In the genomic region with DNA sequence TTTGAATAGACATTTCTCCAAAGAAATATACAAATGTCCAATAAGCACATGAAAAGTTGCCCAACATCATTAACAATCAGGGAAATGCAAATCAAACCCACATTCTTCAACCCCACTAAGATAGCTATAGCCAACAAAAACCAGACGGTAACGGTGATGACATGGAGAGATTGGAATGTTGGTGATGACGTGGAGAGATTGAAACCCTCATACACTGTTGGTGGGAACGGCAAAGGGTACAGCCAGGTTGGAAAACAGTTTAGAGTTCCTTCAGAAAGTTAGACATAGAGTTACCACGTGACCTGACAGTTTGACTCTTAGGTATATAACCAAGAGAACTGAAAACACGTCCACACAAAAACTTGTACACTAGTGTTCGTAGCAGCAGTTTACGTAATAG, we compare ENCODE assay signal across 11 cellular contexts. TPM values are rescaled to one million over a fixed set of nuclear protein-coding genes. Genes with fewer than 3 reads are reported as not detected.
DNase-seq lines count a peak whose midpoint lies in the region; ATAC-seq, FAIRE-seq and TF ChIP-seq lines count a peak whose summit lies in the region.
"Had no signal": no experiment of that assay in that cellular context is flagged by ENCODE, and none has a peak within 500 bp of the region (broad histone marks: within the 10 kb centered on the region; RNA-seq: fewer than 3 reads in every experiment).

No MANE protein-coding gene starts in this region.

- peak overlapping the region; percentile 16 for H3K27ac ChIP-seq in keratinocyte (ENCODE audit: control insufficient read depth, insufficient read depth, low read length)
- H3K27ac ChIP-seq: parathyroid adenoma had no signal

- ATAC-seq in GM18870 (IDR thresholded peaks at IDR 0.05; ENCODE audit: unreplicated experiment) (no peak), esophagus mucosa (no peak), GM19397 (IDR thresholded peaks at IDR 0.05; ENCODE audit: unreplicated experiment) (no peak)

- H4K20me1 ChIP-seq in keratinocyte (ENCODE audit: control insufficient read depth, extremely low read depth, insufficient read depth, low read length) = no peaks in the 10 kb centered on the region

- no peaks in the 10 kb centered on the region for H3K9me1 ChIP-seq in keratinocyte (ENCODE audit: control insufficient read depth, extremely low read depth, insufficient read depth, low read length)

- no peaks in the 10 kb centered on the region for H3K36me3 ChIP-seq in bronchial epithelial cell (ENCODE audit: control insufficient read depth, insufficient read depth, low read length)
- no peaks in the 10 kb centered on the region for H3K36me3 ChIP-seq in keratinocyte (ENCODE audit: control insufficient read depth in 2 of 2, extremely low read depth in 1 of 2, insufficient read depth in 2 of 2, low read length in 2 of 2)

- H3K9ac ChIP-seq in keratinocyte (ENCODE audit: control insufficient read depth, extremely low read depth, insufficient read depth, low read length) = no peak overlapping the region
- H3K9ac ChIP-seq: parathyroid adenoma had no signal

- no peaks in the 10 kb centered on the region for H3K79me2 ChIP-seq in keratinocyte (ENCODE audit: control insufficient read depth, insufficient read depth, low read length)
- H3K79me2 ChIP-seq: parathyroid adenoma had no signal

- no peak for FAIRE-seq in bronchial epithelial cell (lab: Jason Lieb, UNC)
- no peak for FAIRE-seq in keratinocyte (lab: Jason Lieb, UNC)

- DNase-seq in AG08395 (ENCODE audit: low spot score) (peak; percentile 78), HS-27A (ENCODE audit: low read depth) (peak; percentile 68), bronchial epithelial cell (ENCODE audit: low read depth) (peak; percentile 96), keratinocyte (ENCODE audit: low read depth, low spot score) (no peak), NCI-H526 (lab: John Stamatoyannopoulos, UW) (no peak)
- DNase-seq: COR-L47, SIG-M5 had no signal

- TF ChIP-seq CTCF in bronchial epithelial cell (IDR thresholded peaks at IDR 0.05; ENCODE audit: insufficient read depth, low read length, severe bottlenecking) (no peak), keratinocyte (optimal IDR thresholded peaks at IDR 0.05 in 1 of 3, IDR thresholded peaks at IDR 0.05 in 1 of 3, conservative IDR thresholded peaks at IDR 0.05 in 1 of 3; ENCODE audit: extremely low read depth in 1 of 3, insufficient read depth in 2 of 3, low read length in 3 of 3) (no peak)

- dilution Hi-C loops in keratinocyte (cut with MboI; ENCODE audit: extremely low pct_ligation_motif_present, low sequenced_read_pairs) = no loop called here

- H3K4me1 ChIP-seq in keratinocyte (ENCODE audit: control insufficient read depth, extremely low read depth, insufficient read depth, low read length) = peaks cover 16% of the 10 kb centered on the region
- H3K4me1 ChIP-seq: parathyroid adenoma had no signal

- no peak overlapping the region for H2AFZ ChIP-seq in keratinocyte (ENCODE audit: control insufficient read depth, low read length)
- H2AFZ ChIP-seq: parathyroid adenoma had no signal

- no peak overlapping the region for H3K4me2 ChIP-seq in keratinocyte (ENCODE audit: control insufficient read depth, extremely low read depth, insufficient read depth, low read depth, low read length)

- H3K9me3 ChIP-seq in keratinocyte (ENCODE audit: control insufficient read depth, low read depth, low read length) = no peaks in the 10 kb centered on the region

- no peak overlapping the region for H3K4me3 ChIP-seq in bronchial epithelial cell (ENCODE audit: low read depth, low read length)
- H3K4me3 ChIP-seq in keratinocyte (ENCODE audit: control insufficient read depth in 2 of 3, extremely low read depth in 1 of 3, insufficient read depth in 2 of 3, low read depth in 1 of 3, low read length in 3 of 3) = no peak overlapping the region

- H3K27me3 ChIP-seq in bronchial epithelial cell (ENCODE audit: control insufficient read depth, insufficient read depth, low read length) = no peaks in the 10 kb centered on the region
- no peaks in the 10 kb centered on the region for H3K27me3 ChIP-seq in keratinocyte (ENCODE audit: control insufficient read depth, extremely low read depth, insufficient read depth, low read length)

RNA-seq across cellular contexts. Expression of a gene that starts 48.1 kb away (rescaled TPM):
- 1.3 and 3.2 TPM in 2 replicates for total RNA-seq in bronchial epithelial cell
- polyA plus RNA-seq in keratinocyte = 1.1 to 1.8 TPM (median 1.2 TPM) in 3 replicates
- 1.4 TPM for polyA plus RNA-seq in keratinocyte (2011; ENCODE audit: low read depth)
- 0.38 and 0.69 TPM in 2 replicates for polyA plus RNA-seq in keratinocyte (2011; cell fraction: cytosol; rRNA removed)
- 2.0 and 2.8 TPM in 2 replicates for polyA plus RNA-seq in keratinocyte (2011; cell fraction: nucleus; rRNA removed)
- polyA plus RNA-seq in keratinocyte (2012; ENCODE audit: low replicate concordance) = 0.41 and 0.86 TPM in 2 replicates
- 1.9 to 3.1 TPM (median 2.2 TPM) in 3 replicates for polyA minus RNA-seq in keratinocyte
- polyA minus RNA-seq in keratinocyte (2011; cell fraction: cytosol; rRNA and poly(A)+ RNA removed) = 0.58 TPM
- 2.5 and 3.3 TPM in 2 replicates for polyA minus RNA-seq in keratinocyte (2011; cell fraction: nucleus; rRNA and poly(A)+ RNA removed)
- total RNA-seq in esophagus mucosa = 13.1 TPM

Comparison
In these comparisons a context has a peak if more than half of its experiments do, and no peak if none do; other contexts are left out.
1. DNase-seq: peak in AG08395 (single experiment), HS-27A (single experiment) and bronchial epithelial cell (single experiment); none in keratinocyte (single experiment) and NCI-H526 (0 of 2).